29 cellular contexts compared by ENCODE assay signal in genomic region chr5:102617187-102617856, GRCh38.
DNase-seq lines count a peak whose midpoint lies in the region; ATAC-seq, FAIRE-seq and TF ChIP-seq lines count a peak whose summit lies in the region.
"Had no signal": no experiment of that assay in that cellular context is flagged by ENCODE, and none has a peak within 500 bp of the region (broad histone marks: within the 10 kb centered on the region; RNA-seq: fewer than 3 reads in every experiment).

No MANE protein-coding gene starts in this region.

- H3K4me3 Mint-ChIP-seq in neural progenitor cell: no peak overlapping the region
- H3K4me3 Mint-ChIP-seq: activated CD4-positive, alpha-beta T cell treated with anti-CD3 and anti-CD28 coated beads, Interleukin-2, amount 10 ng/mL, durations not matched to agents 24 days and 14 days; activated T-cell treated with anti-CD3 and anti-CD28 coated beads, Interleukin-2, amount 50 U/mL, for 4 hours; effector memory CD8-positive, alpha-beta T cell had no signal

- intact Hi-C loops in psoas muscle (cut with DNase I) (no loop called here), ovary (cut with DNase I) (no loop called here)

- TF ChIP-seq CTCF in psoas muscle (IDR thresholded peaks at IDR 0.05) (no peak), neural progenitor cell (IDR thresholded peaks at IDR 0.05) (no peak), ovary (IDR thresholded peaks at IDR 0.05) (no peak)

- no peaks in the 10 kb centered on the region for H3K36me3 Mint-ChIP-seq in neural progenitor cell

- H4K20me1 ChIP-seq in neural progenitor cell (ENCODE audit: low read depth): no peaks in the 10 kb centered on the region

- TF ChIP-seq EP300 in ovary (IDR thresholded peaks at IDR 0.05): no peak

- H3K27ac Mint-ChIP-seq in neural progenitor cell: no peak overlapping the region
- H3K27ac Mint-ChIP-seq: activated CD4-positive, alpha-beta T cell treated with anti-CD3 and anti-CD28 coated beads, Interleukin-2, amount 10 ng/mL, durations not matched to agents 24 days and 14 days; effector memory CD8-positive, alpha-beta T cell had no signal

- no peaks in the 10 kb centered on the region for H3F3A ChIP-seq in neural progenitor cell (ENCODE audit: low read depth)

- DNase-seq in NCI-H82 (lab: John Stamatoyannopoulos, UW): peak; percentile 1
- no peak for DNase-seq in NCI-H82 treated with DMSO at 0.1 percent for 48 hours (lab: John Stamatoyannopoulos, UW; ENCODE audit: unreplicated experiment)
- DNase-seq in fibroblast of peridontal ligament (ENCODE audit: extremely low read depth): peak; percentile 55
- no peak for DNase-seq in psoas muscle
- DNase-seq in NCI-H226: no peak
- DNase-seq in neural progenitor cell (ENCODE audit: low spot score): no peak
- no peak for DNase-seq in ovary
- no peak for DNase-seq in urothelium cell line (ENCODE audit: low spot score)
- DNase-seq: 8988T; activated CD4-positive, alpha-beta T cell treated with anti-CD3 and anti-CD28 coated beads, Interleukin-2, amount 10 ng/mL, durations not matched to agents 24 days and 14 days; activated naive CD4-positive, alpha-beta T cell; activated T-cell treated with anti-CD3 and anti-CD28 coated beads, Interleukin-2, amount 50 U/mL, for 4 hours; amygdala; DMS79 treated with DMSO at 0.1 percent for 48 hours; effector memory CD8-positive, alpha-beta T cell; glutamatergic neuron; HCEC 1CT; MV-4-11; Right ventricle myocardium superior; stimulated activated CD4-positive, alpha-beta T cell treated with anti-CD3 and anti-CD28 coated beads, Interleukin-12 subunit alpha, Interleukin-12 subunit beta, amount 100 ng/mL, for 4 hours; stimulated activated CD4-positive, alpha-beta T cell treated with anti-CD3 and anti-CD28 coated beads, Interleukin-4, amount 100 ng/mL, for 24 hours; stimulated activated naive CD4-positive, alpha-beta T cell treated with Interleukin-2 at 50 U/mL for 16 hours; tibial artery; WERI-Rb-1 had no signal

- peaks cover 4% of the 10 kb centered on the region for H3K9me3 Mint-ChIP-seq in neural progenitor cell
- H3K9me3 Mint-ChIP-seq: activated CD4-positive, alpha-beta T cell treated with anti-CD3 and anti-CD28 coated beads, Interleukin-2, amount 10 ng/mL, durations not matched to agents 24 days and 14 days; activated T-cell treated with anti-CD3 and anti-CD28 coated beads, Interleukin-2, amount 50 U/mL, for 4 hours had no signal

- whole genome bisulfite sequencing in psoas muscle, 3 donors: 45 to 67% (median 65%) methylated on average over 4 of the region's 4 CpGs
- WGBS in ovary, 3 donors: 74 to 90% (median 81%) methylated on average over 4 of the region's 4 CpGs

- H3K4me1 ChIP-seq in psoas muscle (no peaks in the 10 kb centered on the region), neural progenitor cell (no peaks in the 10 kb centered on the region), ovary (ENCODE audit: insufficient read depth) (no peaks in the 10 kb centered on the region)
- H3K4me1 ChIP-seq: esophagus muscularis mucosa, tibial artery had no signal

- H3K4me3 ChIP-seq in psoas muscle (no peak overlapping the region), neural progenitor cell (no peak overlapping the region), ovary (no peak overlapping the region)
- H3K4me3 ChIP-seq: esophagus muscularis mucosa, GM12878, lung, tibial artery had no signal

- FAIRE-seq in urothelium cell line (lab: Jason Lieb, UNC): no peak
- FAIRE-seq: bronchial epithelial cell, colon, GM12878 had no signal

- H3K27me3 ChIP-seq in psoas muscle (ENCODE audit: insufficient read depth in 3 of 3, low read length in 2 of 3) (no peaks in the 10 kb centered on the region), neural progenitor cell (no peaks in the 10 kb centered on the region), ovary (no peaks in the 10 kb centered on the region)
- H3K27me3 ChIP-seq: esophagus muscularis mucosa, tibial artery had no signal

- no peaks in the 10 kb centered on the region for H3K79me2 ChIP-seq in neural progenitor cell (ENCODE audit: low read depth)

- ATAC-seq in psoas muscle: peak; percentile 28 to 58 (median 44)
- ATAC-seq: activated T-cell treated with anti-CD3 and anti-CD28 coated beads, Interleukin-2, amount 50 U/mL, for 4 hours; effector memory CD8-positive, alpha-beta T cell; GM12878 had no signal

- H3K36me3 ChIP-seq in psoas muscle (ENCODE audit: insufficient read depth in 1 of 2, low read depth in 1 of 2) (no peaks in the 10 kb centered on the region), neural progenitor cell (no peaks in the 10 kb centered on the region), ovary (no peaks in the 10 kb centered on the region)
- H3K36me3 ChIP-seq: esophagus muscularis mucosa, tibial artery, WERI-Rb-1 had no signal

- no peak for TF ChIP-seq POLR2A in ovary (IDR thresholded peaks at IDR 0.05)

- no peaks in the 10 kb centered on the region for H3K4me1 Mint-ChIP-seq in neural progenitor cell
- H3K4me1 Mint-ChIP-seq: activated CD4-positive, alpha-beta T cell treated with anti-CD3 and anti-CD28 coated beads, Interleukin-2, amount 10 ng/mL, durations not matched to agents 24 days and 14 days had no signal

- no peaks in the 10 kb centered on the region for H3K27me3 Mint-ChIP-seq in neural progenitor cell (ENCODE audit: insufficient read depth, low read depth)

- H3K27ac ChIP-seq in psoas muscle (no peak overlapping the region), neural progenitor cell (no peak overlapping the region), ovary (no peak overlapping the region)
- H3K27ac ChIP-seq: tibial artery, WERI-Rb-1 had no signal

- H2AFZ ChIP-seq in neural progenitor cell (replicated peaks): no peak overlapping the region

- no peak overlapping the region for H3K4me2 ChIP-seq in neural progenitor cell

- no peak overlapping the region for H3K9ac ChIP-seq in neural progenitor cell

- no peaks in the 10 kb centered on the region for H3K9me3 ChIP-seq in psoas muscle
- H3K9me3 ChIP-seq in neural progenitor cell (ENCODE audit: low read depth): no peaks in the 10 kb centered on the region
- H3K9me3 ChIP-seq in ovary: no peaks in the 10 kb centered on the region
- H3K9me3 ChIP-seq: esophagus muscularis mucosa, tibial artery had no signal

Comparison
In these comparisons a context has a peak if more than half of its experiments do, and no peak if none do; other contexts are left out.
1. DNase-seq: peak in NCI-H82 (single experiment) and fibroblast of peridontal ligament (single experiment); none in NCI-H82 treated with DMSO at 0.1 percent for 48 hours (single experiment), psoas muscle (0 of 2), NCI-H226 (single experiment), neural progenitor cell (single experiment), ovary (0 of 5) and urothelium cell line (single experiment).